In the genomic region with DNA sequence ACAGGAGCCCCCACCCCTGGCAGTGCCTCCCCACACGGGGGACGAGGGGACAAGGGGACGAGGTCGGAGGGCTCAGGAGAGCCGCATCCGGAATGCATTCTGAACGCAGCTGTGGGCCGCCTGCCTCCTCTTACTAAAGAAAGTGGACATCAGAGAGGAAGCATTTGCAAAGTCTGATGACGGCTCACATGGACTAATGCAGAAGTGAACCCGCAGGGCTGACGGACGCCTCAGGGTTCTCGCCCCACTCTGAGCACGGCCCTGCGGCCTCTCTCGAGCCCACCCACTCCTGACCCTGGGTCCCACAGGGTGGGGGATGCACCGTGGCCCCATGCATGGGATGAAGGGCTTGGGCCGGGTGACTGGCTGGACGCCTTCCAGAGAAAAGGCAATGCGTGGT, we compare ENCODE assay signal across 13 cellular contexts. TPM values are rescaled to one million over a fixed set of nuclear protein-coding genes. Genes with fewer than 3 reads are reported as not detected.
A peak's percentile ranks its signal among the peaks of the same experiment; 100 is the strongest.
DNase-seq lines count a peak whose midpoint lies in the region; ATAC-seq and TF ChIP-seq lines count a peak whose summit lies in the region.
"Had no signal": no experiment of that assay in that cellular context is flagged by ENCODE, and none has a peak within 500 bp of the region (broad histone marks: within the 10 kb centered on the region; RNA-seq: fewer than 3 reads in every experiment).

No MANE protein-coding gene starts in this region.

- in situ Hi-C loops in GM13977 (cut with MboI; ENCODE audit: low pct_unique_long_range_greater_than_20kb, low sequenced_read_pairs, unreplicated experiment) = no loop called here

- H3K27me3 Mint-ChIP-seq in activated naive CD8-positive, alpha-beta T cell treated with anti-CD3 and anti-CD28 coated beads, Interleukin-2, amount 10 ng/mL, durations not matched to agents 7 days and 5 days = no peaks in the 10 kb centered on the region
- H3K27me3 Mint-ChIP-seq in activated naive CD8-positive, alpha-beta T cell treated with anti-CD3 and anti-CD28 coated beads for 36 hours = no peaks in the 10 kb centered on the region
- H3K27me3 Mint-ChIP-seq in activated T-helper 1 cell treated with anti-CD3 and anti-CD28 coated beads, Interleukin-12 subunit alpha, Interleukin-12 subunit beta, Interleukin-2, Interleukin-4 antibody, amounts not matched to agents 30 ng/mL and 10 ng/mL and 1 ng/mL, durations not matched to agents 14 hours and 24 hours and 36 hours (ENCODE audit: insufficient read depth) = no peaks in the 10 kb centered on the region

- H3K36me3 ChIP-seq in fibroblast of lung (ENCODE audit: control insufficient read depth, insufficient read depth, low read length) = peaks cover 23% of the 10 kb centered on the region
- peaks cover 30% of the 10 kb centered on the region for H3K36me3 ChIP-seq in neutrophil

- H3K9me3 ChIP-seq in fibroblast of lung (ENCODE audit: control insufficient read depth, insufficient read depth, low read depth, low read length) = no peaks in the 10 kb centered on the region
- H3K9me3 ChIP-seq in neutrophil = no peaks in the 10 kb centered on the region
- H3K9me3 ChIP-seq: SK-N-SH had no signal

- no peak overlapping the region for H2AFZ ChIP-seq in fibroblast of lung (ENCODE audit: low read length)
- H2AFZ ChIP-seq: hepatocyte had no signal

- H3K4me3 Mint-ChIP-seq in activated naive CD8-positive, alpha-beta T cell treated with anti-CD3 and anti-CD28 coated beads, Interleukin-2, amount 10 ng/mL, durations not matched to agents 7 days and 5 days = no peak overlapping the region
- no peak overlapping the region for H3K4me3 Mint-ChIP-seq in activated naive CD8-positive, alpha-beta T cell treated with anti-CD3 and anti-CD28 coated beads for 36 hours
- H3K4me3 Mint-ChIP-seq in activated T-helper 1 cell treated with anti-CD3 and anti-CD28 coated beads, Interleukin-12 subunit alpha, Interleukin-12 subunit beta, Interleukin-2, Interleukin-4 antibody, amounts not matched to agents 30 ng/mL and 10 ng/mL and 1 ng/mL, durations not matched to agents 14 hours and 24 hours and 36 hours = no peak overlapping the region
- H3K4me3 Mint-ChIP-seq: mesothelial cell of epicardium had no signal

- peak overlapping the region; percentile 95 for H3K27ac ChIP-seq in fibroblast of lung (ENCODE audit: insufficient read depth, low read length)
- H3K27ac ChIP-seq in neutrophil = peak overlapping the region; percentile 97

- peaks cover 6% of the 10 kb centered on the region for H4K20me1 ChIP-seq in fibroblast of lung (ENCODE audit: control insufficient read depth, extremely low read depth, insufficient read depth, low read length)

- peaks cover 24% of the 10 kb centered on the region for H3K4me1 Mint-ChIP-seq in activated naive CD8-positive, alpha-beta T cell treated with anti-CD3 and anti-CD28 coated beads, Interleukin-2, amount 10 ng/mL, durations not matched to agents 7 days and 5 days
- H3K4me1 Mint-ChIP-seq in activated naive CD8-positive, alpha-beta T cell treated with anti-CD3 and anti-CD28 coated beads for 36 hours = peaks cover 39% of the 10 kb centered on the region
- H3K4me1 Mint-ChIP-seq in activated T-helper 1 cell treated with anti-CD3 and anti-CD28 coated beads, Interleukin-12 subunit alpha, Interleukin-12 subunit beta, Interleukin-2, Interleukin-4 antibody, amounts not matched to agents 30 ng/mL and 10 ng/mL and 1 ng/mL, durations not matched to agents 14 hours and 24 hours and 36 hours (ENCODE audit: low read depth) = peaks cover 14% of the 10 kb centered on the region

- DNase-seq in activated naive CD8-positive, alpha-beta T cell treated with anti-CD3 and anti-CD28 coated beads, Interleukin-2, amount 10 ng/mL, durations not matched to agents 7 days and 5 days = peak; percentile 20
- DNase-seq in activated naive CD8-positive, alpha-beta T cell treated with anti-CD3 and anti-CD28 coated beads for 36 hours = no peak
- DNase-seq in fibroblast of lung (ENCODE audit: low read depth in 2 of 2) = no peak
- DNase-seq in activated T-helper 1 cell treated with anti-CD3 and anti-CD28 coated beads, Interleukin-12 subunit alpha, Interleukin-12 subunit beta, Interleukin-2, Interleukin-4 antibody, amounts not matched to agents 30 ng/mL and 10 ng/mL and 1 ng/mL, durations not matched to agents 14 hours and 24 hours and 36 hours (ENCODE audit: low spot score) = no peak
- no peak for DNase-seq in GM19240 (ENCODE audit: insufficient read length, low spot score)
- DNase-seq in GM13977 (ENCODE audit: low spot score) = no peak
- no peak for DNase-seq in NCI-H2107 (lab: John Stamatoyannopoulos, UW)
- DNase-seq: NCI-H1417, NCI-H774, SK-N-SH had no signal

- H3K27me3 ChIP-seq in fibroblast of lung (ENCODE audit: control insufficient read depth, insufficient read depth, low read length) (no peaks in the 10 kb centered on the region), neutrophil (no peaks in the 10 kb centered on the region)
- H3K27me3 ChIP-seq: hepatocyte had no signal

- TF ChIP-seq CTCF in fibroblast of lung (conservative IDR thresholded peaks at IDR 0.05 in 1 of 2, IDR thresholded peaks at IDR 0.05 in 1 of 2; ENCODE audit: low read depth in 1 of 2, low read length in 2 of 2) (no peak), neutrophil (IDR thresholded peaks at IDR 0.05) (no peak), GM13977 (IDR thresholded peaks at IDR 0.05; ENCODE audit: extremely low read depth, insufficient read depth, missing control alignments) (no peak)

- H3K4me2 ChIP-seq in fibroblast of lung (ENCODE audit: extremely low read depth, insufficient read depth, low read length) = no peak overlapping the region
- H3K4me2 ChIP-seq: hepatocyte, SK-N-SH had no signal

- no peak overlapping the region for H3K27ac Mint-ChIP-seq in activated naive CD8-positive, alpha-beta T cell treated with anti-CD3 and anti-CD28 coated beads, Interleukin-2, amount 10 ng/mL, durations not matched to agents 7 days and 5 days
- no peak overlapping the region for H3K27ac Mint-ChIP-seq in activated naive CD8-positive, alpha-beta T cell treated with anti-CD3 and anti-CD28 coated beads for 36 hours
- no peak overlapping the region for H3K27ac Mint-ChIP-seq in activated T-helper 1 cell treated with anti-CD3 and anti-CD28 coated beads, Interleukin-12 subunit alpha, Interleukin-12 subunit beta, Interleukin-2, Interleukin-4 antibody, amounts not matched to agents 30 ng/mL and 10 ng/mL and 1 ng/mL, durations not matched to agents 14 hours and 24 hours and 36 hours
- H3K27ac Mint-ChIP-seq: mesothelial cell of epicardium had no signal

- H3K4me1 ChIP-seq in fibroblast of lung (ENCODE audit: control insufficient read depth, extremely low read depth, insufficient read depth, low read length) (peaks cover 28% of the 10 kb centered on the region), neutrophil (ENCODE audit: control insufficient read depth in 1 of 2, insufficient read depth in 1 of 2, low read depth in 1 of 2, low read length in 1 of 2) (peaks cover 71 to 79% of the 10 kb centered on the region in 2 experiments)

- H3K9ac ChIP-seq in fibroblast of lung (ENCODE audit: insufficient read depth, low read length) = no peak overlapping the region
- H3K9ac ChIP-seq: SK-N-SH had no signal

- H3K4me3 ChIP-seq in fibroblast of lung (replicated peaks in 1 of 4; ENCODE audit: control extremely low read depth in 1 of 4, insufficient read depth in 1 of 4, low read depth in 3 of 4, low read length in 4 of 4) (no peak overlapping the region), neutrophil (ENCODE audit: low read depth in 1 of 2, low read length in 1 of 2) (no peak overlapping the region)
- H3K4me3 ChIP-seq: hepatocyte had no signal

- POLR2A ChIA-PET in activated naive CD8-positive, alpha-beta T cell treated with anti-CD3 and anti-CD28 coated beads, Interleukin-2, amount 10 ng/mL, durations not matched to agents 7 days and 5 days (lab: Charles Lee) = no interaction called here

- ATAC-seq in activated naive CD8-positive, alpha-beta T cell treated with anti-CD3 and anti-CD28 coated beads, Interleukin-2, amount 10 ng/mL, durations not matched to agents 7 days and 5 days (ENCODE audit: low read depth) = no peak

- peaks cover 3% of the 10 kb centered on the region for H3K36me3 Mint-ChIP-seq in activated naive CD8-positive, alpha-beta T cell treated with anti-CD3 and anti-CD28 coated beads, Interleukin-2, amount 10 ng/mL, durations not matched to agents 7 days and 5 days
- peaks cover 13% of the 10 kb centered on the region for H3K36me3 Mint-ChIP-seq in activated naive CD8-positive, alpha-beta T cell treated with anti-CD3 and anti-CD28 coated beads for 36 hours
- peaks cover 15% of the 10 kb centered on the region for H3K36me3 Mint-ChIP-seq in activated T-helper 1 cell treated with anti-CD3 and anti-CD28 coated beads, Interleukin-12 subunit alpha, Interleukin-12 subunit beta, Interleukin-2, Interleukin-4 antibody, amounts not matched to agents 30 ng/mL and 10 ng/mL and 1 ng/mL, durations not matched to agents 14 hours and 24 hours and 36 hours (ENCODE audit: low read depth)

- H3K9me3 Mint-ChIP-seq in activated naive CD8-positive, alpha-beta T cell treated with anti-CD3 and anti-CD28 coated beads, Interleukin-2, amount 10 ng/mL, durations not matched to agents 7 days and 5 days = no peaks in the 10 kb centered on the region
- no peaks in the 10 kb centered on the region for H3K9me3 Mint-ChIP-seq in activated naive CD8-positive, alpha-beta T cell treated with anti-CD3 and anti-CD28 coated beads for 36 hours
- H3K9me3 Mint-ChIP-seq in activated T-helper 1 cell treated with anti-CD3 and anti-CD28 coated beads, Interleukin-12 subunit alpha, Interleukin-12 subunit beta, Interleukin-2, Interleukin-4 antibody, amounts not matched to agents 30 ng/mL and 10 ng/mL and 1 ng/mL, durations not matched to agents 14 hours and 24 hours and 36 hours = no peaks in the 10 kb centered on the region
- H3K9me3 Mint-ChIP-seq: mesothelial cell of epicardium had no signal

- intact Hi-C loops in activated T-helper 1 cell treated with anti-CD3 and anti-CD28 coated beads, Interleukin-12 subunit alpha, Interleukin-12 subunit beta, Interleukin-2, Interleukin-4 antibody, amounts not matched to agents 30 ng/mL and 10 ng/mL and 1 ng/mL, durations not matched to agents 14 hours and 24 hours and 36 hours (cut with micrococcal nuclease) = no loop called here

- peaks cover 82% of the 10 kb centered on the region for H3K79me2 ChIP-seq in fibroblast of lung (ENCODE audit: control insufficient read depth, insufficient read depth, low read length)

RNA-seq across cellular contexts. Expression of a gene that starts 5.9 kb away (rescaled TPM):
- 10 to 100 TPM; 70.8 to 72.2 TPM for total RNA-seq in activated naive CD8-positive, alpha-beta T cell treated with anti-CD3 and anti-CD28 coated beads, Interleukin-2, amount 10 ng/mL, durations not matched to agents 7 days and 5 days
- 10 to 100 TPM; 49.4 to 49.6 TPM for total RNA-seq in activated naive CD8-positive, alpha-beta T cell treated with anti-CD3 and anti-CD28 coated beads for 36 hours
- total RNA-seq in fibroblast of lung = 62.1 and 65.2 TPM in 2 replicates
- 50.8 and 90.7 TPM in 2 replicates for polyA plus RNA-seq in fibroblast of lung
- 31.1 and 50.1 TPM in 2 replicates for polyA plus RNA-seq in fibroblast of lung (2012)
- polyA minus RNA-seq in fibroblast of lung (ENCODE audit: low replicate concordance) = 15.9 and 36.0 TPM in 2 replicates
- total RNA-seq in activated T-helper 1 cell treated with anti-CD3 and anti-CD28 coated beads, Interleukin-12 subunit alpha, Interleukin-12 subunit beta, Interleukin-2, Interleukin-4 antibody, amounts not matched to agents 30 ng/mL and 10 ng/mL and 1 ng/mL, durations not matched to agents 14 hours and 24 hours and 36 hours = 103 and 110 TPM in 2 replicates
